22 cellular contexts compared by ENCODE assay signal in the genomic region with DNA sequence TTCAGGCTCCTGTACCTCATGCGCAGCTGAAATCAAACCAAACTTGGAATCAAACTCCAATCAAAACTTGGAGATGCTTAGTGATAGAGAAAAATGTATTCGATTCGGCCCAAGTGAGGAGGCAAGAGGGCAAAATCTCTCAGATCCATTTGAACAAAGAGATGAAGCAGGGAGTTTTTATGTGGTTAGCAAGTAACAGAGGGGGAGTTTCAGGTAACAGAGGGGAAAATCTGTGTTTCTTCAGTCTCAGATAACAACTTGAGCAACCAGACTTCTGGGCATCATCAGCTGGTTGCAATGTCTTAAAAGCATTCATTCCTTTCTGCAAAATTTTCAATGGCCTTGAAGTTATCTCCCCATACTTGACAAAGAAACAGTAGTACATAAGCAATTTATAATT.
DNase-seq lines count a peak whose midpoint lies in the region; ATAC-seq, FAIRE-seq and TF ChIP-seq lines count a peak whose summit lies in the region.
"Had no signal": no experiment of that assay in that cellular context is flagged by ENCODE, and none has a peak within 500 bp of the region (broad histone marks: within the 10 kb centered on the region; RNA-seq: fewer than 3 reads in every experiment).

No MANE protein-coding gene starts in this region.

- TF ChIP-seq EP300 in GM12878 (IDR thresholded peaks at IDR 0.05; ENCODE audit: borderline replicate concordance in 1 of 2, control insufficient read depth in 1 of 2, low read depth in 2 of 2, low read length in 2 of 2), result no peak

- BruUV-seq in GM12878 (replicated peaks; lab: Mats Ljungman, UMichigan), result no TSS peak

- no peak for FAIRE-seq in GM12878 (lab: Jason Lieb, UNC)
- FAIRE-seq: GM12892, GM18507, HepG2 had no signal

- H3K4me1 ChIP-seq in GM23338 (ENCODE audit: insufficient read depth), result no peaks in the 10 kb centered on the region
- H3K4me1 ChIP-seq in GM12878 (ENCODE audit: control insufficient read depth, insufficient read depth, low read length), result no peaks in the 10 kb centered on the region
- H3K4me1 ChIP-seq: BLaER1 treated with 17β-estradiol and CSF1 and Interleukin-3, amounts not matched to agents 10 nM and 100 nM; HAP-1 had no signal

- SMC1A ChIA-PET in GM12878 (lab: Charles Lee; ENCODE audit: uncharacterized antibody, unreplicated experiment), result no interaction called here

- no peak for DNase-seq in GM23338 (ENCODE audit: low spot score)
- DNase-seq in GM12878 (ENCODE audit: low read depth, low spot score), result no peak
- DNase-seq in NCI-H2107 (lab: John Stamatoyannopoulos, UW), result no peak
- DNase-seq in NCI-H1694 (lab: John Stamatoyannopoulos, UW), result no peak
- no peak for DNase-seq in kidney tubule cell (ENCODE audit: low spot score)
- DNase-seq in DMS 273 (lab: John Stamatoyannopoulos, UW; ENCODE audit: unreplicated experiment), result no peak
- DNase-seq: Calu3; CD8-positive, alpha-beta T cell; DMS 273 treated with DMSO at 0.1 percent for 48 hours; DMS53; DND-41; EL; Karpas-422; KBM-7 had no signal

- H3K79me2 ChIP-seq in GM23338 (replicated peaks; ENCODE audit: insufficient read depth) (no peaks in the 10 kb centered on the region), GM12878 (ENCODE audit: control insufficient read depth, insufficient read depth, low read length) (no peaks in the 10 kb centered on the region)

- peaks cover 3% of the 10 kb centered on the region; the same call in 2 of the 3 replicates for H3K4me1 Mint-ChIP-seq in GM23338
- H3K4me1 Mint-ChIP-seq: B cell, IgD-negative memory B cell had no signal

- H3K36me3 ChIP-seq in GM23338 (ENCODE audit: insufficient read depth), result no peaks in the 10 kb centered on the region
- no peaks in the 10 kb centered on the region for H3K36me3 ChIP-seq in GM12878 (ENCODE audit: control insufficient read depth in 2 of 2, insufficient read depth in 2 of 2, low read length in 1 of 2)
- H3K36me3 ChIP-seq: BLaER1 treated with 17β-estradiol and CSF1 and Interleukin-3, amounts not matched to agents 10 nM and 100 nM; HAP-1 had no signal

- TF ChIP-seq POLR2A in GM12878 (IDR thresholded peaks at IDR 0.05; ENCODE audit: low read depth, low read length), result no peak

- H3K27me3 Mint-ChIP-seq in GM23338 (ENCODE audit: insufficient read depth, low read depth, poor library complexity), result peaks cover 2% of the 10 kb centered on the region
- H3K27me3 Mint-ChIP-seq: B cell, IgD-negative memory B cell had no signal

- H3K9me3 Mint-ChIP-seq in GM23338, result peaks cover 2% of the 10 kb centered on the region; the same call in 1 of the 3 replicates
- H3K9me3 Mint-ChIP-seq: CD8-positive, alpha-beta T cell had no signal

- POLR2A ChIA-PET in GM12878 (lab: Charles Lee), result no interaction called here

- no peaks in the 10 kb centered on the region for H3K9me2 ChIP-seq in GM23338 (ENCODE audit: insufficient read depth)

- H3K4me3 ChIP-seq in GM23338 (no peak overlapping the region), GM12878 (no peak overlapping the region)
- H3K4me3 ChIP-seq: BLaER1 treated with 17β-estradiol and CSF1 and Interleukin-3, amounts not matched to agents 10 nM and 100 nM; HAP-1 had no signal

- no peak overlapping the region for H3K9ac ChIP-seq in GM12878 (ENCODE audit: control insufficient read depth, insufficient read depth, low read length)
- H3K9ac ChIP-seq: BLaER1 treated with 17β-estradiol and CSF1 and Interleukin-3, amounts not matched to agents 10 nM and 100 nM had no signal

- 33% methylated on average over 3 of the region's 3 CpGs for whole genome bisulfite sequencing in GM12878 (ENCODE audit: insufficient coverage, insufficient replicate concordance, low lambda C conversion rate, missing lambda C conversion rate)

- H3K4me2 ChIP-seq in GM23338, result no peak overlapping the region
- no peak overlapping the region for H3K4me2 ChIP-seq in GM12878 (ENCODE audit: control insufficient read depth, insufficient read depth)
- H3K4me2 ChIP-seq: BLaER1 treated with 17β-estradiol and CSF1 and Interleukin-3, amounts not matched to agents 10 nM and 100 nM had no signal

- H3K36me3 Mint-ChIP-seq in GM23338 (ENCODE audit: low read depth), result no peaks in the 10 kb centered on the region
- H3K36me3 Mint-ChIP-seq: CD8-positive, alpha-beta T cell; IgD-negative memory B cell had no signal

- in situ Hi-C loops in GM12878 (cut with MboI), result no loop called here

- H3F3A ChIP-seq in GM23338 (replicated peaks; ENCODE audit: low read depth), result no peaks in the 10 kb centered on the region

- RAD21 ChIA-PET in GM12878 (lab: Charles Lee; ENCODE audit: unreplicated experiment), result no interaction called here

- TF ChIP-seq CTCF in GM23338 (conservative IDR thresholded peaks at IDR 0.05; ENCODE audit: low read depth in 2 of 2) (no peak), GM12878 (IDR thresholded peaks at IDR 0.05 in 2 of 3, conservative IDR thresholded peaks at IDR 0.05 in 1 of 3; ENCODE audit: control insufficient read depth in 2 of 3, extremely low read depth in 1 of 3, insufficient read depth in 1 of 3, low read depth in 3 of 3, low read length in 3 of 3) (no peak)

- H3K4me3 Mint-ChIP-seq in GM23338, result no peak overlapping the region
- H3K4me3 Mint-ChIP-seq: B cell; CD8-positive, alpha-beta T cell; IgD-negative memory B cell had no signal

- CTCF ChIA-PET in GM12878 (lab: Yijun Ruan, JAX), result no interaction called here

- H3K27ac Mint-ChIP-seq in GM23338, result peak overlapping the region; percentile 33; the same call in 1 of the 2 replicates
- H3K27ac Mint-ChIP-seq: B cell; CD8-positive, alpha-beta T cell; IgD-negative memory B cell had no signal

- H3K27ac ChIP-seq in GM23338 (ENCODE audit: low read depth) (no peak overlapping the region), GM12878 (ENCODE audit: control insufficient read depth, insufficient read depth) (no peak overlapping the region)
- H3K27ac ChIP-seq: BLaER1 treated with 17β-estradiol and CSF1 and Interleukin-3, amounts not matched to agents 10 nM and 100 nM had no signal

- H4K20me1 ChIP-seq in GM23338 (replicated peaks; ENCODE audit: insufficient read depth), result no peaks in the 10 kb centered on the region
- no peaks in the 10 kb centered on the region for H4K20me1 ChIP-seq in GM12878 (ENCODE audit: control insufficient read depth, insufficient read depth)
- H4K20me1 ChIP-seq: BLaER1 treated with 17β-estradiol and CSF1 and Interleukin-3, amounts not matched to agents 10 nM and 100 nM had no signal

- intact Hi-C loops in GM12878 (cut with micrococcal nuclease; ENCODE audit: unreplicated experiment), result loop anchor here (5.0 kb wide), 1 partner anchor 89 kb away; no protein-coding TSS in a partner anchor

- peak overlapping the region; percentile 83 for H2AFZ ChIP-seq in GM23338
- H2AFZ ChIP-seq in GM12878 (ENCODE audit: control insufficient read depth, low read depth, low read length), result no peak overlapping the region

- no peak for TF ChIP-seq RAD21 in GM12878 (IDR thresholded peaks at IDR 0.05; ENCODE audit: insufficient read depth, low read depth, low read length)

- ATAC-seq in GM18868 (IDR thresholded peaks at IDR 0.05; ENCODE audit: unreplicated experiment) (peak; percentile 68), GM23338 (no peak), GM12878 (peak; percentile 73)
- ATAC-seq: CD8-positive, alpha-beta T cell; HepG2 had no signal

- H3K9me3 ChIP-seq in GM12878 (replicated peaks; ENCODE audit: control insufficient read depth, insufficient read depth, low read length), result no peaks in the 10 kb centered on the region; the same call in 2 of the 3 replicates
- H3K9me3 ChIP-seq: HAP-1 had no signal

- H3K27me3 ChIP-seq in GM23338 (ENCODE audit: insufficient read depth) (no peaks in the 10 kb centered on the region), GM12878 (replicated peaks in 1 of 2; ENCODE audit: control insufficient read depth in 2 of 2, insufficient read depth in 2 of 2, low read length in 1 of 2) (no peaks in the 10 kb centered on the region)
- H3K27me3 ChIP-seq: BLaER1 treated with 17β-estradiol and CSF1 and Interleukin-3, amounts not matched to agents 10 nM and 100 nM had no signal

TF ChIP-seq in GM23338, 12 proteins besides CTCF, POLR2A, EP300 and RAD21:
- TF ChIP-seq CREB1 (CRISPR knock-in tag; IDR thresholded peaks at IDR 0.05; ENCODE audit: low read depth) (no peak), STAT1 (IDR thresholded peaks at IDR 0.05; ENCODE audit: unreplicated experiment) (no peak)

TF ChIP-seq in GM12878, 131 proteins besides CTCF, POLR2A, EP300 and RAD21:
- TF ChIP-seq SIX5 (IDR thresholded peaks at IDR 0.05; ENCODE audit: low read depth, low read length, severe bottlenecking), result no peak
- TF ChIP-seq CBFB (IDR thresholded peaks at IDR 0.05; ENCODE audit: low read depth), result 0 out of 2 replicates have a peak, but pooled peaks have one; percentile 47
- no peak for TF ChIP-seq EED (IDR thresholded peaks at IDR 0.05; ENCODE audit: low read depth)
- TF ChIP-seq, protein P1, sequence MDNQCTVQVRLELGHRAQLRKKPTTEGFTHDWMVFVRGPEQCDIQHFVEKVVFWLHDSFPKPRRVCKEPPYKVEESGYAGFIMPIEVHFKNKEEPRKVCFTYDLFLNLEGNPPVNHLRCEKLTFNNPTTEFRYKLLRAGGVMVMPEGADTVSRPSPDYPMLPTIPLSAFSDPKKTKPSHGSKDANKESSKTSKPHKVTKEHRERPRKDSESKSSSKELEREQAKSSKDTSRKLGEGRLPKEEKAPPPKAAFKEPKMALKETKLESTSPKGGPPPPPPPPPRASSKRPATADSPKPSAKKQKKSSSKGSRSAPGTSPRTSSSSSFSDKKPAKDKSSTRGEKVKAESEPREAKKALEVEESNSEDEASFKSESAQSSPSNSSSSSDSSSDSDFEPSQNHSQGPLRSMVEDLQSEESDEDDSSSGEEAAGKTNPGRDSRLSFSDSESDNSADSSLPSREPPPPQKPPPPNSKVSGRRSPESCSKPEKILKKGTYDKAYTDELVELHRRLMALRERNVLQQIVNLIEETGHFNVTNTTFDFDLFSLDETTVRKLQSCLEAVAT (IDR thresholded peaks at IDR 0.05), result 0 out of 2 replicates have a peak, but pooled peaks have one; percentile 26
- peak; percentile 72 for TF ChIP-seq RUNX3 (IDR thresholded peaks at IDR 0.05; ENCODE audit: low read length)
- TF ChIP-seq CHD1 (IDR thresholded peaks at IDR 0.05; ENCODE audit: low read depth, low read length), result no peak
- TF ChIP-seq, protein P2, sequence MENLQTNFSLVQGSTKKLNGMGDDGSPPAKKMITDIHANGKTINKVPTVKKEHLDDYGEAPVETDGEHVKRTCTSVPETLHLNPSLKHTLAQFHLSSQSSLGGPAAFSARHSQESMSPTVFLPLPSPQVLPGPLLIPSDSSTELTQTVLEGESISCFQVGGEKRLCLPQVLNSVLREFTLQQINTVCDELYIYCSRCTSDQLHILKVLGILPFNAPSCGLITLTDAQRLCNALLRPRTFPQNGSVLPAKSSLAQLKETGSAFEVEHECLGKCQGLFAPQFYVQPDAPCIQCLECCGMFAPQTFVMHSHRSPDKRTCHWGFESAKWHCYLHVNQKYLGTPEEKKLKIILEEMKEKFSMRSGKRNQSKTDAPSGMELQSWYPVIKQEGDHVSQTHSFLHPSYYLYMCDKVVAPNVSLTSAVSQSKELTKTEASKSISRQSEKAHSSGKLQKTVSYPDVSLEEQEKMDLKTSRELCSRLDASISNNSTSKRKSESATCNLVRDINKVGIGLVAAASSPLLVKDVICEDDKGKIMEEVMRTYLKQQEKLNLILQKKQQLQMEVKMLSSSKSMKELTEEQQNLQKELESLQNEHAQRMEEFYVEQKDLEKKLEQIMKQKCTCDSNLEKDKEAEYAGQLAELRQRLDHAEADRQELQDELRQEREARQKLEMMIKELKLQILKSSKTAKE (IDR thresholded peaks at IDR 0.05; ENCODE audit: low read depth, poor library complexity, severe bottlenecking), result no peak
